Comparison of ENCODE assay signal across 34 cellular contexts in genomic region chr10:90915141-90916075, GRCh38. TPM values are rescaled to one million over a fixed set of nuclear protein-coding genes. Genes with fewer than 3 reads are reported as not detected.
DNase-seq lines count a peak whose midpoint lies in the region; ATAC-seq, FAIRE-seq and TF ChIP-seq lines count a peak whose summit lies in the region.
"Had no signal": no experiment of that assay in that cellular context is flagged by ENCODE, and none has a peak within 500 bp of the region (broad histone marks: within the 10 kb centered on the region; RNA-seq: fewer than 3 reads in every experiment).

No MANE protein-coding gene starts in this region.

- H2AFZ ChIP-seq in DND-41 (ENCODE audit: low read depth, low read length) = no peak overlapping the region
- no peak overlapping the region for H2AFZ ChIP-seq in SK-N-SH (ENCODE audit: low read depth)

- FAIRE-seq in kidney (lab: Jason Lieb, UNC) = no peak
- FAIRE-seq: bronchial epithelial cell, GM12891, HTR-8/SVneo, islet of Langerhans, small intestine had no signal

- DNase-seq in DND-41 = no peak
- no peak for DNase-seq in SK-N-SH
- peak; percentile 48 for DNase-seq in kidney
- DNase-seq in retina = peak; percentile 24
- DNase-seq in effector CD8-positive, alpha-beta T cell (lab: John Stamatoyannopoulos, UW) = no peak
- DNase-seq in glomerular visceral epithelial cell (ENCODE audit: extremely low spot score) = no peak
- DNase-seq in activated gamma-delta T cell treated with Interleukin-2 at 50 U/mL for 16 hours = no peak
- DNase-seq: activated CD4-positive, alpha-beta T cell treated with anti-CD3 and anti-CD28 coated beads for 4 hours; activated CD8-positive, alpha-beta memory T cell treated with anti-CD3 and anti-CD28 coated beads for 24 hours; activated T-cell treated with anti-CD3 and anti-CD28 coated beads for 4 hours; amygdala; CD8-positive, alpha-beta memory T cell; colonic mucosa; effector memory CD4-positive, alpha-beta T cell; H9; KBM-7; MG63; midbrain; naive thymus-derived CD8-positive, alpha-beta T cell; NCI-H1105; NCI-H2029; NCI-H524; occipital lobe; small intestine; stimulated activated naive CD8-positive, alpha-beta T cell treated with anti-CD3 and anti-CD28 coated beads, Interleukin-15, Interleukin-2, amounts not matched to agents 100 U/mL and 50 U/mL, for 24 hours; T-helper 9 cell; testis had no signal

- H3K27ac ChIP-seq in DND-41 (ENCODE audit: low read length) = peak overlapping the region; percentile 87
- peak overlapping the region; percentile 3 to 50; a peak in 2 of 4 replicates for H3K27ac ChIP-seq in SK-N-SH (ENCODE audit: low read depth in 2 of 2, low read length in 1 of 2)
- no peak overlapping the region for H3K27ac ChIP-seq in kidney (ENCODE audit: low read depth in 2 of 2, low read length in 2 of 2)
- H3K27ac ChIP-seq: colonic mucosa, testis, VCaP had no signal

- H3F3A ChIP-seq in SK-N-SH (replicated peaks; ENCODE audit: insufficient read depth) = peaks cover 70% of the 10 kb centered on the region

- H3K27me3 ChIP-seq in DND-41 (ENCODE audit: insufficient read depth, low read length, poor library complexity) = no peaks in the 10 kb centered on the region
- H3K27me3 ChIP-seq in SK-N-SH (ENCODE audit: insufficient read depth) = no peaks in the 10 kb centered on the region
- H3K27me3 ChIP-seq: colonic mucosa, MG63, testis had no signal

- H3K79me2 ChIP-seq in DND-41 (ENCODE audit: insufficient read depth, low read length) (0 out of 2 replicates have a peak, but pooled peaks cover 9% of the 10 kb centered on the region), SK-N-SH (ENCODE audit: insufficient read depth) (peaks cover 5% of the 10 kb centered on the region; the same call in 1 of the 2 replicates)

- H3K4me2 ChIP-seq in DND-41 (ENCODE audit: insufficient read depth, low read length) (no peak overlapping the region), SK-N-SH (no peak overlapping the region)

- H3K4me3 ChIP-seq in DND-41 (ENCODE audit: low read depth in 1 of 2, low read length in 2 of 2) = no peak overlapping the region
- H3K4me3 ChIP-seq in SK-N-SH (ENCODE audit: low read depth in 2 of 2, low read length in 1 of 2) = no peak overlapping the region
- H3K4me3 ChIP-seq in kidney (ENCODE audit: low read length in 2 of 2) = no peak overlapping the region
- H3K4me3 ChIP-seq: colonic mucosa, MG63, testis had no signal

- H3K36me3 ChIP-seq in DND-41 (ENCODE audit: insufficient read depth, low read length) (no peaks in the 10 kb centered on the region), SK-N-SH (replicated peaks in 1 of 2; ENCODE audit: control insufficient read depth in 1 of 2, insufficient read depth in 2 of 2, low read length in 1 of 2) (peaks cover 3 to 36% of the 10 kb centered on the region in 2 experiments), kidney (ENCODE audit: control insufficient read depth in 1 of 2, insufficient read depth in 2 of 2, low read length in 2 of 2) (no peaks in the 10 kb centered on the region)
- H3K36me3 ChIP-seq: colonic mucosa, MG63 had no signal

- TF ChIP-seq RAD21 in SK-N-SH (IDR thresholded peaks at IDR 0.05; ENCODE audit: low read length) = no peak

- POLR2A ChIA-PET in SK-N-SH (lab: Yijun Ruan, JAX) = no interaction called here

- H3K9me3 ChIP-seq in DND-41 (ENCODE audit: insufficient read depth, low read length, severe bottlenecking) (no peaks in the 10 kb centered on the region), SK-N-SH (no peaks in the 10 kb centered on the region), kidney (ENCODE audit: control insufficient read depth in 1 of 2, low read length in 2 of 2) (no peaks in the 10 kb centered on the region)
- H3K9me3 ChIP-seq: colonic mucosa, MG63, testis had no signal

- H3K4me1 ChIP-seq in DND-41 (ENCODE audit: insufficient read depth, low read length) (peaks cover 65% of the 10 kb centered on the region), SK-N-SH (ENCODE audit: control insufficient read depth in 1 of 2, insufficient read depth in 2 of 2, low read depth in 1 of 2, low read length in 1 of 2) (peaks cover 12 to 14% of the 10 kb centered on the region in 2 experiments), kidney (ENCODE audit: control insufficient read depth in 1 of 2, insufficient read depth in 1 of 2, low read depth in 1 of 2, low read length in 2 of 2) (peaks cover 0 to 2% of the 10 kb centered on the region in 2 donors)
- H3K4me1 ChIP-seq: colonic mucosa, testis had no signal

- no peak for TF ChIP-seq EP300 in SK-N-SH (IDR thresholded peaks at IDR 0.05; ENCODE audit: borderline replicate concordance in 1 of 2, low read depth in 1 of 2, low read length in 1 of 2)

- H4K20me1 ChIP-seq in DND-41 (ENCODE audit: insufficient read depth, low read length) (no peaks in the 10 kb centered on the region), SK-N-SH (ENCODE audit: insufficient read depth) (no peaks in the 10 kb centered on the region)

- WGBS in SK-N-SH (ENCODE audit: low lambda C conversion rate) = 93% methylated on average over 22 of the region's 22 CpGs

- ATAC-seq in DND-41 (ENCODE audit: insufficient read depth, low read depth) = no peak
- ATAC-seq: naive thymus-derived CD8-positive, alpha-beta T cell; stimulated activated naive CD8-positive, alpha-beta T cell treated with anti-CD3 and anti-CD28 coated beads, Interleukin-15, Interleukin-2, amounts not matched to agents 100 U/mL and 50 U/mL, for 24 hours had no signal

- intact Hi-C loops in kidney (cut with DNase I) = no loop called here

- TF ChIP-seq CTCF in DND-41 (IDR thresholded peaks at IDR 0.05; ENCODE audit: borderline replicate concordance, extremely low read depth, low read length, poor library complexity, severe bottlenecking) (no peak), SK-N-SH (IDR thresholded peaks at IDR 0.05) (no peak), kidney (IDR thresholded peaks at IDR 0.05; ENCODE audit: borderline replicate concordance, extremely low read depth, insufficient read depth) (no peak)

- CTCF ChIA-PET in SK-N-SH (lab: Yijun Ruan, JAX) = interaction anchor here (1.5 to 7.6 kb wide), 2 partner anchors 91 to 335 kb away, joined by 4 to 124 read pairs; no protein-coding TSS in a partner anchor

- H3K9me2 ChIP-seq in SK-N-SH = no peaks in the 10 kb centered on the region

- no peak overlapping the region for H3K9ac ChIP-seq in DND-41 (ENCODE audit: low read depth, low read length)
- H3K9ac ChIP-seq in SK-N-SH = no peak overlapping the region
- H3K9ac ChIP-seq in kidney (ENCODE audit: low read length in 2 of 2) = no peak overlapping the region

TF ChIP-seq in SK-N-SH, 30 proteins besides CTCF, POLR2A, EP300 and RAD21:
- TF ChIP-seq NFIC (IDR thresholded peaks at IDR 0.05; ENCODE audit: borderline replicate concordance) (peak; percentile 39; the same call in 1 of the 2 replicates), MEF2A (IDR thresholded peaks at IDR 0.05; ENCODE audit: borderline replicate concordance, low read depth) (no peak), POLR2AphosphoS5 (IDR thresholded peaks at IDR 0.05; ENCODE audit: low read depth, low read length) (no peak)
- TF ChIP-seq, protein P1, sequence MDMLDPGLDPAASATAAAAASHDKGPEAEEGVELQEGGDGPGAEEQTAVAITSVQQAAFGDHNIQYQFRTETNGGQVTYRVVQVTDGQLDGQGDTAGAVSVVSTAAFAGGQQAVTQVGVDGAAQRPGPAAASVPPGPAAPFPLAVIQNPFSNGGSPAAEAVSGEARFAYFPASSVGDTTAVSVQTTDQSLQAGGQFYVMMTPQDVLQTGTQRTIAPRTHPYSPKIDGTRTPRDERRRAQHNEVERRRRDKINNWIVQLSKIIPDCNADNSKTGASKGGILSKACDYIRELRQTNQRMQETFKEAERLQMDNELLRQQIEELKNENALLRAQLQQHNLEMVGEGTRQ (IDR thresholded peaks at IDR 0.05; ENCODE audit: borderline replicate concordance, low read depth, low read length) = no peak
- TF ChIP-seq, protein P2, sequence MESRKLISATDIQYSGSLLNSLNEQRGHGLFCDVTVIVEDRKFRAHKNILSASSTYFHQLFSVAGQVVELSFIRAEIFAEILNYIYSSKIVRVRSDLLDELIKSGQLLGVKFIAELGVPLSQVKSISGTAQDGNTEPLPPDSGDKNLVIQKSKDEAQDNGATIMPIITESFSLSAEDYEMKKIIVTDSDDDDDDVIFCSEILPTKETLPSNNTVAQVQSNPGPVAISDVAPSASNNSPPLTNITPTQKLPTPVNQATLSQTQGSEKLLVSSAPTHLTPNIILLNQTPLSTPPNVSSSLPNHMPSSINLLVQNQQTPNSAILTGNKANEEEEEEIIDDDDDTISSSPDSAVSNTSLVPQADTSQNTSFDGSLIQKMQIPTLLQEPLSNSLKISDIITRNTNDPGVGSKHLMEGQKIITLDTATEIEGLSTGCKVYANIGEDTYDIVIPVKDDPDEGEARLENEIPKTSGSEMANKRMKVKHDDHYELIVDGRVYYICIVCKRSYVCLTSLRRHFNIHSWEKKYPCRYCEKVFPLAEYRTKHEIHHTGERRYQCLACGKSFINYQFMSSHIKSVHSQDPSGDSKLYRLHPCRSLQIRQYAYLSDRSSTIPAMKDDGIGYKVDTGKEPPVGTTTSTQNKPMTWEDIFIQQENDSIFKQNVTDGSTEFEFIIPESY (IDR thresholded peaks at IDR 0.05; ENCODE audit: borderline replicate concordance, low read depth) = no peak
TF ChIP-seq in SK-N-SH: peak in this region for 1.

RNA-seq across cellular contexts. Expression of gene ANKRD1, which starts 5.5 kb away (rescaled TPM):
- polyA plus RNA-seq in SK-N-SH (2012; rRNA removed) (41.7 and 72.8 TPM in 2 replicates), kidney (ENCODE audit: insufficient read depth, low read depth, low replicate concordance) (0.58 TPM)
- 63.4 and 79.5 TPM in 2 replicates for polyA plus RNA-seq in SK-N-SH (2012; cell fraction: cytosol; rRNA removed)
- 48.7 and 81.7 TPM in 2 replicates for polyA plus RNA-seq in SK-N-SH (2012; cell fraction: nucleus; rRNA removed)
- total RNA-seq in kidney = not detected
- total RNA-seq: activated T-helper 2 cell treated with anti-CD3 and anti-CD28 coated beads, Interferon-gamma antibody, Interleukin-2, Interleukin-4, amounts not matched to agents 10 μg/mL and 5 μg/mL and 100 μg/mL, durations not matched to agents 14 hours and 24 hours and 36 hours; CD8-positive, alpha-beta memory T cell; lower leg skin; naive thymus-derived CD8-positive, alpha-beta T cell; occipital lobe had no signal
- polyA plus RNA-seq: CD8-positive, alpha-beta memory T cell; naive thymus-derived CD8-positive, alpha-beta T cell had no signal

RNA-seq across cellular contexts. Expression of gene RPP30, which starts 43.6 kb away (rescaled TPM):
- polyA plus RNA-seq in SK-N-SH (2012; rRNA removed) (16.7 and 18.6 TPM in 2 replicates), kidney (ENCODE audit: insufficient read depth, low read depth, low replicate concordance) (42.9 TPM)
- 18.9 and 21.0 TPM in 2 replicates for polyA plus RNA-seq in SK-N-SH (2012; cell fraction: cytosol; rRNA removed)
- 15.1 and 24.7 TPM in 2 replicates for polyA plus RNA-seq in SK-N-SH (2012; cell fraction: nucleus; rRNA removed)
- total RNA-seq in kidney = 26.5 TPM

RNA-seq across cellular contexts. Expression of gene HTR7, which starts 57.6 kb away (rescaled TPM):
- 0.16 and 0.24 TPM in 2 replicates for polyA plus RNA-seq in SK-N-SH (2012; rRNA removed)
- polyA plus RNA-seq in SK-N-SH (2012; cell fraction: cytosol; rRNA removed) = 0.19 and 0.28 TPM in 2 replicates
- 0.10 and 0.15 TPM in 2 replicates for polyA plus RNA-seq in SK-N-SH (2012; cell fraction: nucleus; rRNA removed)
- 0.38 TPM for total RNA-seq in kidney
- polyA plus RNA-seq in kidney (ENCODE audit: insufficient read depth, low read depth, low replicate concordance) = not detected
- total RNA-seq: activated T-helper 2 cell treated with anti-CD3 and anti-CD28 coated beads, Interferon-gamma antibody, Interleukin-2, Interleukin-4, amounts not matched to agents 10 μg/mL and 5 μg/mL and 100 μg/mL, durations not matched to agents 14 hours and 24 hours and 36 hours; CD8-positive, alpha-beta memory T cell; naive thymus-derived CD8-positive, alpha-beta T cell had no signal
- polyA plus RNA-seq: CD8-positive, alpha-beta memory T cell had no signal

Comparison
In these comparisons a context has a peak if more than half of its experiments do, and no peak if none do; other contexts are left out.
1. DNase-seq: peak in kidney (single experiment) and retina (single experiment); none in DND-41 (single experiment), SK-N-SH (single experiment), effector CD8-positive, alpha-beta T cell (single experiment), glomerular visceral epithelial cell (single experiment) and activated gamma-delta T cell treated with Interleukin-2 at 50 U/mL for 16 hours (single experiment).
2. H3K27ac ChIP-seq: peak in DND-41 (single experiment) and SK-N-SH (2 of 2); none in kidney (0 of 2).
3. RNA of gene ANKRD1, which starts 5.5 kb away (polyA plus RNA-seq): 41.7 to 81.7 TPM in SK-N-SH; 0.58 TPM in kidney (single experiment); every median in the first group is over 10 times any median in the second.